8 cellular contexts compared by ENCODE assay signal in the genomic region with DNA sequence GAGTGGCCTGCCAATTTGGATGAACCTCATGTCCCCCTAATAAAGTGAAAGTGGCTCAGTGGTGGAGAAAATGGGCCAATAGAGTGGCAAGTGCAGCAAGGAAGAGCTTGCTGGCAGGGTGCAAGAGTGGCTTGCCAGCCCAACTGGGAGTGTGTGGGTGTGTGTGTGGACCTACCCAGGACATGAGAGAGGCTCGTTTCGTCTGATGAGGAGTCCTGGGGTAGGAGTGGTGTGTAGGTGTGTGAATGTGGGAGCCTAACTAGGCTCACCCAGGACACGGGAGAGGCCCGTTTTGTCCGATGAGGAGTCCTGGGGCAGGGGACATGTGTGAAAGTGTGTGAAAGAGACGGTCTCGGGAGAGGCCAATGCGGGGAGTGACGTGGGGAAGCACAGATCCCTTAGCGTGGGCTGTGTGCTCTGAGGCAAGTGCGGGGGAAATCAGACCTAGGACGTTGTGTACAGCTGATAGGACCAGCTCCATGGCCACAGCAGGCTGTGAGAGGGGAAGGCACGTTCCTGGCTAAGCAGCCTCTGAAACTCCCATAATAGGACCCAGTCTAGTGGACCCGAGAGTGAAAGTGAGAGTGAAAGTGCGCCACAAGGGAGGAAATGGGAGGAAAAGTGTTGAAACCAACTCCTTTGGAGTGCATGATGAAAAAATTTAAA. TPM values are rescaled to one million over a fixed set of nuclear protein-coding genes. Genes with fewer than 3 reads are reported as not detected.
DNase-seq lines count a peak whose midpoint lies in the region; ATAC-seq, FAIRE-seq and TF ChIP-seq lines count a peak whose summit lies in the region.

No MANE protein-coding gene starts in this region.

- peak; percentile 79 for ATAC-seq in DND-41 (ENCODE audit: insufficient read depth, low read depth)

- DNase-seq in DND-41 = peak; percentile 36
- no peak for DNase-seq in SK-N-SH
- DNase-seq in osteocyte (ENCODE audit: extremely low spot score, unreplicated experiment) = peak; percentile 69
- no peak for DNase-seq in DMS153 (lab: John Stamatoyannopoulos, UW)
- no peak for DNase-seq in NK-92 treated with Interleukin-12 subunit alpha and Interleukin-12 subunit beta, amount 100 ng/mL, for 24 hours (lab: John Stamatoyannopoulos, UW)
- DNase-seq in NCI-H1092 treated with DMSO at 0.1 percent for 48 hours (lab: John Stamatoyannopoulos, UW) = no peak
- no peak for DNase-seq in RCC 7860 (ENCODE audit: low spot score)

- H3K36me3 ChIP-seq in DND-41 (ENCODE audit: insufficient read depth, low read length) (no peaks in the 10 kb centered on the region), SK-N-SH (replicated peaks in 1 of 2; ENCODE audit: control insufficient read depth in 1 of 2, insufficient read depth in 2 of 2, low read length in 1 of 2) (no peaks in the 10 kb centered on the region), esophagus (ENCODE audit: control insufficient read depth in 2 of 2, insufficient read depth in 2 of 2, low read length in 1 of 2) (no peaks in the 10 kb centered on the region)

- H3K4me3 Mint-ChIP-seq in osteocyte (ENCODE audit: unreplicated experiment) = peak overlapping the region; percentile 70

- H3K4me3 ChIP-seq in DND-41 (ENCODE audit: low read depth in 1 of 2, low read length in 2 of 2) (no peak overlapping the region), SK-N-SH (ENCODE audit: low read depth in 2 of 2, low read length in 1 of 2) (peak overlapping the region; percentile 9 to 64; a peak in 3 of 4 replicates), esophagus (ENCODE audit: low read depth in 1 of 2, low read length in 2 of 2) (peak overlapping the region; percentile 16 to 39)

- 35% methylated on average over 15 of the region's 15 CpGs for WGBS in SK-N-SH (ENCODE audit: low lambda C conversion rate)
- 32 to 52% methylated on average over 15 of the region's 15 CpGs for WGBS in esophagus, 2 donors

- H3K4me1 Mint-ChIP-seq in osteocyte (ENCODE audit: unreplicated experiment) = peaks cover 19% of the 10 kb centered on the region

- POLR2A ChIA-PET in SK-N-SH (lab: Yijun Ruan, JAX) = no interaction called here

- peaks cover 20% of the 10 kb centered on the region for H3K4me1 ChIP-seq in DND-41 (ENCODE audit: insufficient read depth, low read length)
- no peaks in the 10 kb centered on the region; a peak in 1 of 4 replicates for H3K4me1 ChIP-seq in SK-N-SH (ENCODE audit: control insufficient read depth in 1 of 2, insufficient read depth in 2 of 2, low read depth in 1 of 2, low read length in 1 of 2)
- H3K4me1 ChIP-seq in esophagus (ENCODE audit: control insufficient read depth in 2 of 2, insufficient read depth in 2 of 2, low read length in 1 of 2) = no peaks in the 10 kb centered on the region

- H3K9me3 ChIP-seq in DND-41 (ENCODE audit: insufficient read depth, low read length, severe bottlenecking) (no peaks in the 10 kb centered on the region), SK-N-SH (no peaks in the 10 kb centered on the region), esophagus (ENCODE audit: control insufficient read depth in 2 of 2, insufficient read depth in 1 of 2, low read depth in 1 of 2, low read length in 1 of 2) (no peaks in the 10 kb centered on the region)

- no peaks in the 10 kb centered on the region for H3K9me3 Mint-ChIP-seq in osteocyte (ENCODE audit: unreplicated experiment)

- H3K79me2 ChIP-seq in DND-41 (ENCODE audit: insufficient read depth, low read length) = no peaks in the 10 kb centered on the region
- no peaks in the 10 kb centered on the region for H3K79me2 ChIP-seq in SK-N-SH (ENCODE audit: insufficient read depth)

- H3F3A ChIP-seq in SK-N-SH (replicated peaks; ENCODE audit: insufficient read depth) = no peaks in the 10 kb centered on the region

- no peaks in the 10 kb centered on the region for H4K20me1 ChIP-seq in DND-41 (ENCODE audit: insufficient read depth, low read length)
- H4K20me1 ChIP-seq in SK-N-SH (ENCODE audit: insufficient read depth) = no peaks in the 10 kb centered on the region

- H3K36me3 Mint-ChIP-seq in osteocyte (ENCODE audit: unreplicated experiment) = no peaks in the 10 kb centered on the region

- H2AFZ ChIP-seq in DND-41 (ENCODE audit: low read depth, low read length) (peak overlapping the region; percentile 68), SK-N-SH (ENCODE audit: low read depth) (peak overlapping the region; percentile 77; the same call in 1 of the 2 replicates)

- TF ChIP-seq RAD21 in SK-N-SH (IDR thresholded peaks at IDR 0.05; ENCODE audit: low read length) = no peak

- no peaks in the 10 kb centered on the region for H3K27me3 Mint-ChIP-seq in osteocyte (ENCODE audit: unreplicated experiment)

- CTCF ChIA-PET in SK-N-SH (lab: Yijun Ruan, JAX) = interaction anchor here (2.3 kb wide), 1 partner anchor 17 kb away, joined by 9 read pairs; no protein-coding TSS in a partner anchor

- H3K9ac ChIP-seq in DND-41 (ENCODE audit: low read depth, low read length) = no peak overlapping the region
- no peak overlapping the region for H3K9ac ChIP-seq in SK-N-SH

- no peak for FAIRE-seq in RCC 7860 (lab: Jason Lieb, UNC)

- no peak for TF ChIP-seq EP300 in SK-N-SH (IDR thresholded peaks at IDR 0.05; ENCODE audit: borderline replicate concordance in 1 of 2, low read depth in 1 of 2, low read length in 1 of 2)

- TF ChIP-seq CTCF in DND-41 (IDR thresholded peaks at IDR 0.05; ENCODE audit: borderline replicate concordance, extremely low read depth, low read length, poor library complexity, severe bottlenecking) = no peak
- TF ChIP-seq CTCF in SK-N-SH (IDR thresholded peaks at IDR 0.05) = no peak
- TF ChIP-seq CTCF in osteocyte (IDR thresholded peaks at IDR 0.05) = no peak

- no peaks in the 10 kb centered on the region for H3K27me3 ChIP-seq in DND-41 (ENCODE audit: insufficient read depth, low read length, poor library complexity)
- H3K27me3 ChIP-seq in SK-N-SH (ENCODE audit: insufficient read depth) = peaks cover 52% of the 10 kb centered on the region
- no peaks in the 10 kb centered on the region for H3K27me3 ChIP-seq in esophagus (ENCODE audit: control insufficient read depth in 1 of 2, insufficient read depth in 2 of 2, low read length in 2 of 2)

- peak overlapping the region; percentile 57 for H3K4me2 ChIP-seq in DND-41 (ENCODE audit: insufficient read depth, low read length)
- peak overlapping the region; percentile 78 for H3K4me2 ChIP-seq in SK-N-SH

- H3K27ac ChIP-seq in DND-41 (ENCODE audit: low read length) = peak overlapping the region; percentile 29
- no peak overlapping the region for H3K27ac ChIP-seq in SK-N-SH (ENCODE audit: low read depth in 2 of 2, low read length in 1 of 2)
- H3K27ac ChIP-seq in esophagus (ENCODE audit: low read depth in 2 of 2, low read length in 1 of 2) = peak overlapping the region; percentile 11 to 27

- H3K27ac Mint-ChIP-seq in osteocyte (ENCODE audit: unreplicated experiment) = peak overlapping the region; percentile 94

- H3K9me2 ChIP-seq in SK-N-SH = no peaks in the 10 kb centered on the region

TF ChIP-seq in SK-N-SH, 30 proteins besides CTCF, POLR2A, EP300 and RAD21 (continues in another document):
- no peak for TF ChIP-seq EZH2phosphoT487 (IDR thresholded peaks at IDR 0.05; ENCODE audit: borderline replicate concordance, low read depth)
- TF ChIP-seq FOXM1 (IDR thresholded peaks at IDR 0.05; ENCODE audit: low read depth) = no peak
- no peak for TF ChIP-seq GATA2 (CRISPR knock-in tag; IDR thresholded peaks at IDR 0.05)
- TF ChIP-seq GABPA (IDR thresholded peaks at IDR 0.05; ENCODE audit: low read depth) = no peak
- TF ChIP-seq MXI1 (IDR thresholded peaks at IDR 0.05; ENCODE audit: low read depth, low read length) = no peak
- TF ChIP-seq SIN3A (IDR thresholded peaks at IDR 0.05; ENCODE audit: borderline replicate concordance, low read depth, low read length) = no peak
- TF ChIP-seq MEF2A (IDR thresholded peaks at IDR 0.05; ENCODE audit: borderline replicate concordance, low read depth) = no peak
- TF ChIP-seq FOXJ3 (CRISPR knock-in tag; IDR thresholded peaks at IDR 0.05) = no peak
- no peak for TF ChIP-seq JUND (IDR thresholded peaks at IDR 0.05)
- no peak for TF ChIP-seq YY1 (IDR thresholded peaks at IDR 0.05; ENCODE audit: low read depth)
- TF ChIP-seq, protein P1, sequence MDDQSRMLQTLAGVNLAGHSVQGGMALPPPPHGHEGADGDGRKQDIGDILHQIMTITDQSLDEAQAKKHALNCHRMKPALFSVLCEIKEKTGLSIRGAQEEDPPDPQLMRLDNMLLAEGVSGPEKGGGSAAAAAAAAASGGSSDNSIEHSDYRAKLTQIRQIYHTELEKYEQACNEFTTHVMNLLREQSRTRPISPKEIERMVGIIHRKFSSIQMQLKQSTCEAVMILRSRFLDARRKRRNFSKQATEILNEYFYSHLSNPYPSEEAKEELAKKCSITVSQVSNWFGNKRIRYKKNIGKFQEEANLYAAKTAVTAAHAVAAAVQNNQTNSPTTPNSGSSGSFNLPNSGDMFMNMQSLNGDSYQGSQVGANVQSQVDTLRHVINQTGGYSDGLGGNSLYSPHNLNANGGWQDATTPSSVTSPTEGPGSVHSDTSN (IDR thresholded peaks at IDR 0.05) = no peak

RNA-seq across cellular contexts. Expression of a gene that starts 5.3 kb away (rescaled TPM):
- polyA plus RNA-seq in SK-N-SH (2012; rRNA removed) (not detected in 2 replicates), esophagus (not detected)
- not detected in 2 replicates for polyA plus RNA-seq in SK-N-SH (2012; cell fraction: cytosol; rRNA removed)
- not detected in 2 replicates for polyA plus RNA-seq in SK-N-SH (2012; cell fraction: nucleus; rRNA removed)
- total RNA-seq in osteocyte = not detected in 2 replicates

RNA-seq across cellular contexts. Expression of a gene that starts 13.1 kb away (rescaled TPM):
- not detected in 2 replicates for polyA plus RNA-seq in SK-N-SH (2012; rRNA removed)
- not detected in 2 replicates for polyA plus RNA-seq in SK-N-SH (2012; cell fraction: cytosol; rRNA removed)
- not detected in 2 replicates for polyA plus RNA-seq in SK-N-SH (2012; cell fraction: nucleus; rRNA removed)
- polyA plus RNA-seq in esophagus = not detected
- total RNA-seq in osteocyte = not detected in 2 replicates

RNA-seq across cellular contexts. Expression of a gene that starts 22.6 kb away (rescaled TPM):
- polyA plus RNA-seq in SK-N-SH (2012; rRNA removed) (not detected in 2 replicates), esophagus (not detected)
- not detected in 2 replicates for polyA plus RNA-seq in SK-N-SH (2012; cell fraction: cytosol; rRNA removed)
- polyA plus RNA-seq in SK-N-SH (2012; cell fraction: nucleus; rRNA removed) = not detected in 2 replicates
- total RNA-seq in osteocyte = not detected in 2 replicates

RNA-seq across cellular contexts. Expression of a gene that starts 39.1 kb away (rescaled TPM):
- polyA plus RNA-seq in SK-N-SH (2012; rRNA removed) = 4.2 and 6.2 TPM in 2 replicates
- polyA plus RNA-seq in SK-N-SH (2012; cell fraction: cytosol; rRNA removed) = 3.2 and 3.9 TPM in 2 replicates
- polyA plus RNA-seq in SK-N-SH (2012; cell fraction: nucleus; rRNA removed) = 9.2 and 17.1 TPM in 2 replicates
- polyA plus RNA-seq in esophagus = 1 to 10 TPM; 3.8 to 4.9 TPM
- 9.0 and 9.2 TPM in 2 replicates for total RNA-seq in osteocyte

RNA-seq across cellular contexts. Expression of a gene that starts 44.2 kb away (rescaled TPM):
- 0.12 TPM in 1 of 2 replicates, not detected in the other for polyA plus RNA-seq in SK-N-SH (2012; rRNA removed)
- polyA plus RNA-seq in SK-N-SH (2012; cell fraction: cytosol; rRNA removed) = 0.04 TPM in 2 replicates
- polyA plus RNA-seq in SK-N-SH (2012; cell fraction: nucleus; rRNA removed) = 0.06 and 0.08 TPM in 2 replicates
- polyA plus RNA-seq in esophagus = under 1 TPM; 0.59 to 0.65 TPM
- total RNA-seq in osteocyte = 0.13 TPM in 1 of 2 replicates, not detected in the other

Comparison
In these comparisons a context has a peak if more than half of its experiments do, and no peak if none do; other contexts are left out.
1. DNase-seq: peak in DND-41 (single experiment) and osteocyte (single experiment); none in SK-N-SH (single experiment), DMS153 (single experiment), NK-92 treated with Interleukin-12 subunit alpha and Interleukin-12 subunit beta, amount 100 ng/mL, for 24 hours (single experiment), NCI-H1092 treated with DMSO at 0.1 percent for 48 hours (single experiment) and RCC 7860 (single experiment).
2. H3K27ac ChIP-seq: peak in DND-41 (single experiment) and esophagus (2 of 2); none in SK-N-SH (0 of 2).
3. H3K4me3 ChIP-seq: peak in SK-N-SH (2 of 2) and esophagus (2 of 2); none in DND-41 (0 of 2).